ENCODE assay signal across 13 cellular contexts in genomic region chr2:48332286-48332685, GRCh38. TPM values are rescaled to one million over a fixed set of nuclear protein-coding genes. Genes with fewer than 3 reads are reported as not detected.
DNase-seq lines count a peak whose midpoint lies in the region; ATAC-seq, FAIRE-seq and TF ChIP-seq lines count a peak whose summit lies in the region.
"Had no signal": no experiment of that assay in that cellular context is flagged by ENCODE, and none has a peak within 500 bp of the region (broad histone marks: within the 10 kb centered on the region; RNA-seq: fewer than 3 reads in every experiment).

No MANE protein-coding gene starts in this region.

- peak; percentile 53 for ATAC-seq in activated CD4-positive, alpha-beta T cell treated with anti-CD3 and anti-CD28 coated beads for 36 hours
- ATAC-seq: activated naive CD4-positive, alpha-beta T cell treated with anti-CD3 and anti-CD28 coated beads, Interleukin-2, amount 50 U/mL, for 72 hours; gastroesophageal sphincter; T-cell had no signal

- DNase-seq in activated CD4-positive, alpha-beta T cell treated with anti-CD3 and anti-CD28 coated beads for 36 hours: no peak
- DNase-seq in activated CD4-positive, alpha-beta T cell treated with anti-CD3 and anti-CD28 coated beads, Interleukin-2, amount 10 ng/mL, durations not matched to agents 24 days and 14 days: no peak
- DNase-seq in NAMALWA (ENCODE audit: low spot score): peak; percentile 74
- DNase-seq in choroid plexus epithelial cell (ENCODE audit: low read depth): peak; percentile 31
- peak; percentile 81 for DNase-seq in small intestine
- DNase-seq in ureter (ENCODE audit: low spot score): no peak
- DNase-seq in RCC 7860 (ENCODE audit: low spot score): no peak
- no peak for DNase-seq in D721Med (ENCODE audit: insufficient read length, low spot score)
- DNase-seq: retina had no signal

- intact Hi-C loops in activated CD4-positive, alpha-beta T cell treated with anti-CD3 and anti-CD28 coated beads for 36 hours (cut with DNase I, micrococcal nuclease): no loop called here
- intact Hi-C loops in activated CD4-positive, alpha-beta T cell treated with anti-CD3 and anti-CD28 coated beads, Interleukin-2, amount 10 ng/mL, durations not matched to agents 24 days and 14 days (cut with micrococcal nuclease): no loop called here

- no peaks in the 10 kb centered on the region for H3K9me3 Mint-ChIP-seq in activated CD4-positive, alpha-beta T cell treated with anti-CD3 and anti-CD28 coated beads for 36 hours (ENCODE audit: low read depth)
- no peaks in the 10 kb centered on the region for H3K9me3 Mint-ChIP-seq in activated CD4-positive, alpha-beta T cell treated with anti-CD3 and anti-CD28 coated beads, Interleukin-2, amount 10 ng/mL, durations not matched to agents 24 days and 14 days
- H3K9me3 Mint-ChIP-seq: T-cell had no signal

- H3K36me3 ChIP-seq in small intestine (ENCODE audit: control insufficient read depth in 2 of 2, insufficient read depth in 2 of 2, low read length in 2 of 2): no peaks in the 10 kb centered on the region
- H3K36me3 ChIP-seq: gastroesophageal sphincter, suprapubic skin had no signal

- FAIRE-seq in small intestine (lab: Jason Lieb, UNC) (no peak), RCC 7860 (lab: Jason Lieb, UNC) (no peak), D721Med (lab: Jason Lieb, UNC) (no peak)

- no peak overlapping the region for H3K27ac Mint-ChIP-seq in activated CD4-positive, alpha-beta T cell treated with anti-CD3 and anti-CD28 coated beads for 36 hours
- H3K27ac Mint-ChIP-seq in activated CD4-positive, alpha-beta T cell treated with anti-CD3 and anti-CD28 coated beads, Interleukin-2, amount 10 ng/mL, durations not matched to agents 24 days and 14 days: no peak overlapping the region
- H3K27ac Mint-ChIP-seq: activated naive CD4-positive, alpha-beta T cell treated with anti-CD3 and anti-CD28 coated beads, Interleukin-2, amount 50 U/mL, for 72 hours; T-cell had no signal

- peaks cover 2 to 3% of the 10 kb centered on the region in 2 donors for H3K4me1 ChIP-seq in small intestine (ENCODE audit: control insufficient read depth in 2 of 2, insufficient read depth in 1 of 2, low read depth in 1 of 2, low read length in 1 of 2)

- no peak overlapping the region for H3K27ac ChIP-seq in small intestine (ENCODE audit: low read depth in 1 of 2, low read length in 1 of 2)
- H3K27ac ChIP-seq: gastroesophageal sphincter, suprapubic skin had no signal

- H3K36me3 Mint-ChIP-seq in activated CD4-positive, alpha-beta T cell treated with anti-CD3 and anti-CD28 coated beads for 36 hours (ENCODE audit: low read depth): peaks cover 16% of the 10 kb centered on the region
- peaks cover 22% of the 10 kb centered on the region for H3K36me3 Mint-ChIP-seq in activated CD4-positive, alpha-beta T cell treated with anti-CD3 and anti-CD28 coated beads, Interleukin-2, amount 10 ng/mL, durations not matched to agents 24 days and 14 days (ENCODE audit: low read depth)

- H3K27me3 ChIP-seq in small intestine (ENCODE audit: control insufficient read depth in 2 of 2, insufficient read depth in 2 of 2, low read length in 2 of 2): no peaks in the 10 kb centered on the region
- H3K27me3 ChIP-seq: gastroesophageal sphincter, suprapubic skin had no signal

- no peak overlapping the region for H3K4me3 ChIP-seq in choroid plexus epithelial cell (ENCODE audit: low read depth, low read length)
- H3K4me3 ChIP-seq in small intestine (ENCODE audit: low read depth in 1 of 2, low read length in 2 of 2): no peak overlapping the region
- H3K4me3 ChIP-seq: gastroesophageal sphincter, suprapubic skin had no signal

- no peaks in the 10 kb centered on the region for H3K27me3 Mint-ChIP-seq in activated CD4-positive, alpha-beta T cell treated with anti-CD3 and anti-CD28 coated beads for 36 hours
- no peaks in the 10 kb centered on the region for H3K27me3 Mint-ChIP-seq in activated CD4-positive, alpha-beta T cell treated with anti-CD3 and anti-CD28 coated beads, Interleukin-2, amount 10 ng/mL, durations not matched to agents 24 days and 14 days
- H3K27me3 Mint-ChIP-seq: T-cell had no signal

- 16 to 23% (median 23%) methylated on average over 5 of the region's 5 CpGs for WGBS in small intestine, 3 donors

- H3K4me1 Mint-ChIP-seq in activated CD4-positive, alpha-beta T cell treated with anti-CD3 and anti-CD28 coated beads for 36 hours: peaks cover 52% of the 10 kb centered on the region
- peaks cover 22% of the 10 kb centered on the region for H3K4me1 Mint-ChIP-seq in activated CD4-positive, alpha-beta T cell treated with anti-CD3 and anti-CD28 coated beads, Interleukin-2, amount 10 ng/mL, durations not matched to agents 24 days and 14 days

- no peak overlapping the region for H3K4me3 Mint-ChIP-seq in activated CD4-positive, alpha-beta T cell treated with anti-CD3 and anti-CD28 coated beads for 36 hours
- no peak overlapping the region for H3K4me3 Mint-ChIP-seq in activated CD4-positive, alpha-beta T cell treated with anti-CD3 and anti-CD28 coated beads, Interleukin-2, amount 10 ng/mL, durations not matched to agents 24 days and 14 days

- no peaks in the 10 kb centered on the region for H3K9me3 ChIP-seq in small intestine (ENCODE audit: control insufficient read depth, low read depth)
- H3K9me3 ChIP-seq: gastroesophageal sphincter, suprapubic skin had no signal

- POLR2A ChIA-PET in activated CD4-positive, alpha-beta T cell treated with anti-CD3 and anti-CD28 coated beads for 36 hours (lab: Charles Lee): no interaction called here

- TF ChIP-seq CTCF in choroid plexus epithelial cell (conservative IDR thresholded peaks at IDR 0.05; ENCODE audit: low read depth, low read length) (no peak), D721Med (IDR thresholded peaks at IDR 0.05; ENCODE audit: insufficient read depth, missing control alignments) (no peak)

- CTCF ChIA-PET in activated CD4-positive, alpha-beta T cell treated with anti-CD3 and anti-CD28 coated beads for 36 hours (lab: Charles Lee): interaction anchor here (1.1 to 4.4 kb wide), 3 partner anchors 10 to 474 kb away, joined by 3 to 20 read pairs (median 3); no protein-coding TSS in a partner anchor

RNA-seq across cellular contexts. Expression of gene FOXN2, which starts 17.8 kb away (rescaled TPM):
- total RNA-seq in activated CD4-positive, alpha-beta T cell treated with anti-CD3 and anti-CD28 coated beads for 36 hours: 10 to 100 TPM; 42.3 to 49.5 TPM
- total RNA-seq in activated CD4-positive, alpha-beta T cell treated with anti-CD3 and anti-CD28 coated beads, Interleukin-2, amount 10 ng/mL, durations not matched to agents 24 days and 14 days: 50.5 and 54.5 TPM in 2 replicates
- polyA plus RNA-seq in small intestine: 1 to 10 TPM; 4.3 to 7.2 (median 6.3) TPM
- total RNA-seq in ureter: 19.8 TPM

Comparison
In these comparisons a context has a peak if more than half of its experiments do, and no peak if none do; other contexts are left out.
1. DNase-seq: peak in NAMALWA (single experiment), choroid plexus epithelial cell (single experiment) and small intestine (single experiment); none in activated CD4-positive, alpha-beta T cell treated with anti-CD3 and anti-CD28 coated beads for 36 hours (single experiment), activated CD4-positive, alpha-beta T cell treated with anti-CD3 and anti-CD28 coated beads, Interleukin-2, amount 10 ng/mL, durations not matched to agents 24 days and 14 days (single experiment), ureter (single experiment), RCC 7860 (single experiment) and D721Med (single experiment).